In genomic region chr17:45414997-45415881, GRCh38 we compare ENCODE assay signal across 2 cellular contexts.
TF ChIP-seq lines count a peak whose summit lies in the region.

No MANE protein-coding gene starts in this region.

TF ChIP-seq in HCT116, 20 proteins besides CTCF, POLR2A, EP300 and RAD21:
- TF ChIP-seq REST (IDR thresholded peaks at IDR 0.05; ENCODE audit: low read depth) (no peak), ZBTB33 (IDR thresholded peaks at IDR 0.05; ENCODE audit: extremely low read depth, insufficient replicate concordance, low read length) (no peak), SP1 (IDR thresholded peaks at IDR 0.05; ENCODE audit: low read depth) (no peak), YY1 (IDR thresholded peaks at IDR 0.05; ENCODE audit: extremely low read depth, insufficient replicate concordance, low read depth, low read length) (no peak), CEBPB (IDR thresholded peaks at IDR 0.05; ENCODE audit: low read depth) (no peak), SIN3A (IDR thresholded peaks at IDR 0.05; ENCODE audit: low read depth) (no peak), SRF (IDR thresholded peaks at IDR 0.05; ENCODE audit: low read depth) (no peak), POLR2AphosphoS5 (IDR thresholded peaks at IDR 0.05; ENCODE audit: low read depth, low read length) (no peak), ZFX (IDR thresholded peaks at IDR 0.05) (no peak), TCF7L2 (IDR thresholded peaks at IDR 0.05; ENCODE audit: borderline replicate concordance, extremely low read depth, insufficient read depth, insufficient read length) (no peak), FOSL1 (IDR thresholded peaks at IDR 0.05; ENCODE audit: low read depth) (no peak)
TF ChIP-seq in HCT116: peak in this region for 0.

TF ChIP-seq in WTC11, 78 proteins besides CTCF, POLR2A, EP300 and RAD21 (continued from another document):
- TF ChIP-seq ARID4B (CRISPR knock-in tag; IDR thresholded peaks at IDR 0.05; ENCODE audit: borderline replicate concordance): no peak
- TF ChIP-seq CREB1 (CRISPR knock-in tag; IDR thresholded peaks at IDR 0.05): no peak
- TF ChIP-seq ZSCAN18 (CRISPR knock-in tag; IDR thresholded peaks at IDR 0.05): no peak
- no peak for TF ChIP-seq GTF2I (CRISPR knock-in tag; conservative IDR thresholded peaks at IDR 0.05)
TF ChIP-seq in WTC11: peak in this region for 0.
